35 cellular contexts compared by ENCODE assay signal in genomic region chr1:21842606-21843162, GRCh38. TPM values are rescaled to one million over a fixed set of nuclear protein-coding genes. Genes with fewer than 3 reads are reported as not detected.
"Had no signal": no experiment of that assay in that cellular context is flagged by ENCODE, and none has a peak within 500 bp of the region (broad histone marks: within the 10 kb centered on the region; RNA-seq: fewer than 3 reads in every experiment).

No MANE protein-coding gene starts in this region.

- H3K27ac Mint-ChIP-seq: activated B cell treated with CpG ODN at 0.5 μM for 24 hours; activated CD8-positive, alpha-beta memory T cell treated with anti-CD3 and anti-CD28 coated beads, Interleukin-2, amount 10 ng/mL, durations not matched to agents 7 days and 5 days; activated CD8-positive, alpha-beta T cell treated with anti-CD3 and anti-CD28 coated beads for 36 hours; activated naive CD4-positive, alpha-beta T cell treated with anti-CD3 and anti-CD28 coated beads, Interleukin-2, amount 10 ng/mL, durations not matched to agents 7 days and 5 days; activated naive CD8-positive, alpha-beta T cell treated with anti-CD3 and anti-CD28 coated beads, Interleukin-2, amount 10 ng/mL, durations not matched to agents 7 days and 5 days; activated T-cell treated with anti-CD3 and anti-CD28 coated beads, Interleukin-2, amount 50 U/mL, for 24 hours; activated T-cell treated with anti-CD3 and anti-CD28 coated beads, Interleukin-2, amount 50 U/mL, for 72 hours; brain; T-helper 17 cell; T-helper 2 cell treated with Interferon-gamma antibody and Interleukin-4, amounts not matched to agents 5 μg/mL and 100 μg/mL, for 36 hours had no signal

- H3K27me3 ChIP-seq: ascending aorta, breast epithelium, cardiac muscle cell had no signal

- H3K36me3 ChIP-seq: breast epithelium had no signal

- FAIRE-seq: colon, endometrium, endothelial cell of umbilical vein, frontal cortex had no signal

- DNase-seq: activated B cell treated with CpG ODN at 0.5 μM for 24 hours; activated CD4-positive, alpha-beta T cell treated with anti-CD3 and anti-CD28 coated beads for 48 hours; activated CD4-positive, alpha-beta T cell treated with anti-CD3 and anti-CD28 coated beads, Interleukin-2, amount 50 U/mL, for 1 hour; activated CD4-positive, alpha-beta T cell treated with anti-CD3 and anti-CD28 coated beads, Interleukin-2, amount 50 U/mL, for 48 hours; activated CD8-positive, alpha-beta memory T cell treated with anti-CD3 and anti-CD28 coated beads, Interleukin-2, amount 10 ng/mL, durations not matched to agents 7 days and 5 days; activated CD8-positive, alpha-beta memory T cell treated with anti-CD3 and anti-CD28 coated beads, Interleukin-2, amount 50 U/mL, for 48 hours; activated CD8-positive, alpha-beta T cell treated with anti-CD3 and anti-CD28 coated beads for 36 hours; activated gamma-delta T cell; activated naive CD4-positive, alpha-beta T cell; activated naive CD4-positive, alpha-beta T cell treated with anti-CD3 and anti-CD28 coated beads, Interleukin-2, amount 10 ng/mL, durations not matched to agents 7 days and 5 days; activated naive CD8-positive, alpha-beta T cell treated with anti-CD3 and anti-CD28 coated beads, Interleukin-2, amount 10 ng/mL, durations not matched to agents 7 days and 5 days; activated T-cell treated with anti-CD3 and anti-CD28 coated beads for 4 hours; activated T-cell treated with anti-CD3 and anti-CD28 coated beads, Interleukin-2, amount 50 U/mL, for 24 hours; activated T-cell treated with anti-CD3 and anti-CD28 coated beads, Interleukin-2, amount 50 U/mL, for 72 hours; central memory CD4-positive, alpha-beta T cell; effector CD8-positive, alpha-beta T cell; foreskin fibroblast; head of caudate nucleus; T-helper 1 cell; T-helper 17 cell; T1000; WERI-Rb-1 had no signal

- H3K4me1 Mint-ChIP-seq: activated B cell treated with CpG ODN at 0.5 μM for 24 hours; activated CD8-positive, alpha-beta memory T cell treated with anti-CD3 and anti-CD28 coated beads, Interleukin-2, amount 10 ng/mL, durations not matched to agents 7 days and 5 days; activated naive CD4-positive, alpha-beta T cell treated with anti-CD3 and anti-CD28 coated beads, Interleukin-2, amount 10 ng/mL, durations not matched to agents 7 days and 5 days; activated naive CD8-positive, alpha-beta T cell treated with anti-CD3 and anti-CD28 coated beads, Interleukin-2, amount 10 ng/mL, durations not matched to agents 7 days and 5 days; brain; T-helper 17 cell had no signal

- H3K4me1 ChIP-seq: ascending aorta, breast epithelium had no signal

- H3K4me3 ChIP-seq: ascending aorta, breast epithelium, cardiac muscle cell had no signal

- H3K27ac ChIP-seq: ascending aorta, breast epithelium, cardiac muscle cell, epithelial cell of prostate, WERI-Rb-1 had no signal

- H3K9me3 Mint-ChIP-seq: activated B cell treated with CpG ODN at 0.5 μM for 24 hours; activated CD8-positive, alpha-beta T cell treated with anti-CD3 and anti-CD28 coated beads for 36 hours; activated naive CD4-positive, alpha-beta T cell treated with anti-CD3 and anti-CD28 coated beads, Interleukin-2, amount 10 ng/mL, durations not matched to agents 7 days and 5 days; activated naive CD4-positive, alpha-beta T cell treated with anti-CD3 and anti-CD28 coated beads, Interleukin-2, amount 50 U/mL, for 72 hours; activated naive CD8-positive, alpha-beta T cell treated with anti-CD3 and anti-CD28 coated beads, Interleukin-2, amount 10 ng/mL, durations not matched to agents 7 days and 5 days; activated T-cell treated with anti-CD3 and anti-CD28 coated beads, Interleukin-2, amount 50 U/mL, for 24 hours; activated T-cell treated with anti-CD3 and anti-CD28 coated beads, Interleukin-2, amount 50 U/mL, for 72 hours; brain; T-helper 2 cell treated with Interferon-gamma antibody and Interleukin-4, amounts not matched to agents 5 μg/mL and 100 μg/mL, for 36 hours had no signal

- H3K4me3 Mint-ChIP-seq: activated B cell treated with CpG ODN at 0.5 μM for 24 hours; activated CD8-positive, alpha-beta memory T cell treated with anti-CD3 and anti-CD28 coated beads, Interleukin-2, amount 10 ng/mL, durations not matched to agents 7 days and 5 days; activated CD8-positive, alpha-beta T cell treated with anti-CD3 and anti-CD28 coated beads for 36 hours; activated naive CD4-positive, alpha-beta T cell treated with anti-CD3 and anti-CD28 coated beads, Interleukin-2, amount 10 ng/mL, durations not matched to agents 7 days and 5 days; activated naive CD8-positive, alpha-beta T cell treated with anti-CD3 and anti-CD28 coated beads, Interleukin-2, amount 10 ng/mL, durations not matched to agents 7 days and 5 days; activated T-cell treated with anti-CD3 and anti-CD28 coated beads, Interleukin-2, amount 50 U/mL, for 24 hours; activated T-cell treated with anti-CD3 and anti-CD28 coated beads, Interleukin-2, amount 50 U/mL, for 72 hours; brain; T-helper 17 cell; T-helper 2 cell treated with Interferon-gamma antibody and Interleukin-4, amounts not matched to agents 5 μg/mL and 100 μg/mL, for 36 hours had no signal

- H3K27me3 Mint-ChIP-seq: activated B cell treated with CpG ODN at 0.5 μM for 24 hours; activated CD8-positive, alpha-beta memory T cell treated with anti-CD3 and anti-CD28 coated beads, Interleukin-2, amount 10 ng/mL, durations not matched to agents 7 days and 5 days; activated CD8-positive, alpha-beta T cell treated with anti-CD3 and anti-CD28 coated beads for 36 hours; activated naive CD4-positive, alpha-beta T cell treated with anti-CD3 and anti-CD28 coated beads, Interleukin-2, amount 10 ng/mL, durations not matched to agents 7 days and 5 days; activated naive CD8-positive, alpha-beta T cell treated with anti-CD3 and anti-CD28 coated beads, Interleukin-2, amount 10 ng/mL, durations not matched to agents 7 days and 5 days; activated T-cell treated with anti-CD3 and anti-CD28 coated beads, Interleukin-2, amount 50 U/mL, for 24 hours; T-helper 17 cell had no signal

- H3K9me3 ChIP-seq: ascending aorta, breast epithelium had no signal

- H3K36me3 Mint-ChIP-seq: activated CD8-positive, alpha-beta memory T cell treated with anti-CD3 and anti-CD28 coated beads, Interleukin-2, amount 10 ng/mL, durations not matched to agents 7 days and 5 days; activated naive CD4-positive, alpha-beta T cell treated with anti-CD3 and anti-CD28 coated beads, Interleukin-2, amount 10 ng/mL, durations not matched to agents 7 days and 5 days; activated naive CD4-positive, alpha-beta T cell treated with anti-CD3 and anti-CD28 coated beads, Interleukin-2, amount 50 U/mL, for 72 hours; activated naive CD8-positive, alpha-beta T cell treated with anti-CD3 and anti-CD28 coated beads, Interleukin-2, amount 10 ng/mL, durations not matched to agents 7 days and 5 days had no signal

RNA-seq across cellular contexts. Expression of gene LDLRAD2, which starts 30.6 kb away (rescaled TPM):
- total RNA-seq: activated CD8-positive, alpha-beta memory T cell treated with anti-CD3 and anti-CD28 coated beads for 36 hours; activated CD8-positive, alpha-beta memory T cell treated with anti-CD3 and anti-CD28 coated beads, Interleukin-2, amount 10 ng/mL, durations not matched to agents 7 days and 5 days; ascending aorta; dermis microvascular lymphatic vessel endothelial cell; frontal cortex; T-helper 17 cell had no signal
- polyA plus RNA-seq: endothelial cell of umbilical vein had no signal
